ENCODE assay signal across 20 cellular contexts in genomic region chr12:127696963-127697362, GRCh38.
"Had no signal": no experiment of that assay in that cellular context is flagged by ENCODE, and none has a peak within 500 bp of the region (broad histone marks: within the 10 kb centered on the region; RNA-seq: fewer than 3 reads in every experiment).

No MANE protein-coding gene starts in this region.

- H3K9ac ChIP-seq: neural progenitor cell had no signal

- H3K27me3 ChIP-seq: esophagus muscularis mucosa, neural progenitor cell, sigmoid colon, uterus had no signal

- DNase-seq: effector memory CD8-positive, alpha-beta T cell; heart left ventricle; hippocampal formation; left colon; left ventricle myocardium superior; mesenchymal stem cell; midbrain; nucleus accumbens; pancreas; sigmoid colon; stimulated activated naive CD4-positive, alpha-beta T cell; trophoblast cell; uterus had no signal

- H3K36me3 ChIP-seq: esophagus muscularis mucosa, heart left ventricle, neural progenitor cell, pancreas, prostate gland, sigmoid colon, uterus had no signal

- ATAC-seq: effector memory CD8-positive, alpha-beta T cell; left colon; left ventricle myocardium superior; pancreas had no signal

- H3K4me2 ChIP-seq: neural progenitor cell had no signal

- H2AFZ ChIP-seq: neural progenitor cell had no signal

- H3K9me3 ChIP-seq: pancreas, prostate gland, sigmoid colon, uterus had no signal

- H3K4me3 ChIP-seq: esophagus muscularis mucosa, heart left ventricle, lung, neural progenitor cell, pancreas, prostate gland, sigmoid colon, skin epidermis, uterus had no signal

- H3K27ac ChIP-seq: epithelial cell of prostate, esophagus muscularis mucosa, heart left ventricle, neural progenitor cell, pancreas, prostate gland, sigmoid colon, skin epidermis, uterus had no signal

- H3K4me1 ChIP-seq: esophagus muscularis mucosa, heart left ventricle, neural progenitor cell, pancreas, prostate gland, sigmoid colon, uterus had no signal

- FAIRE-seq: colon, pancreas had no signal
